In the genomic region with DNA sequence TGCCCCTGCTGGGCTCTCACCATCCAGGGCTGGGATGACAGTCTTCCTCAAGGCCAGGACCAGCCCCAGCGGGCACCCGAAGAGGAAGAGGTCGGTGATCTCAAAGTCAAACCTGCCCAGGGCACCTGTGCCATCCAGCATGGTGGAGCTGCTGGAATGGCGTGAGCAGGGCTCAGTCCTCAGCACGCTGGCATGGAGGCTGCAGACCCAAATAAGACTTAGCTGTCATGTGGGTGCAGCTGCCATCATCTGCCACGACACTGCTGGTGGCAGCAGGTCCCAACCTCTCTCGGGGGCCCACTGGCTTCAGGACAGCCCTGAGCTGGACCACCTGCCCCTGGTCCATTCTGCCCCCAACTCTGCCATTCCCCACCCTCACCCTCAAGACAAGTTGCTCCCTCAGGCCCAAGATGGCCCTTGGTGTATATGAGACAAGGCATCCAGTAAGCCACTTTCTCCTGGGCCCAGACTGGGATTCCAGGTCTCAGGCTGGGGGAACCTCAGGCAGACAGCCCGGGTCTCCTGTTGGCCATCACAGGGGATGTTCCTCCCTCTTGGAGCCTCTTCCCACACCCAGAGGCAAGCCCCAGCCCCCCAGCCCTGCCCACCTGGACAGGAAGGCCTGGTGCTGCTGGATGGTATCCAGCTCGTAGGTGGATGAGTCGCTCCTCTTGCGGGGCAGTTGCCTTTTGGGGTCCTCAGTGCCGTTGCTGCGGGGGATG, we compare ENCODE assay signal across 15 cellular contexts. TPM values are rescaled to one million over a fixed set of nuclear protein-coding genes. Genes with fewer than 3 reads are reported as not detected.
DNase-seq lines count a peak whose midpoint lies in the region; ATAC-seq and TF ChIP-seq lines count a peak whose summit lies in the region.
"Had no signal": no experiment of that assay in that cellular context is flagged by ENCODE, and none has a peak within 500 bp of the region (broad histone marks: within the 10 kb centered on the region; RNA-seq: fewer than 3 reads in every experiment).

No MANE protein-coding gene starts in this region.

- peaks cover 0 to 65% (median 30%) of the 10 kb centered on the region in 4 donors for H3K4me1 ChIP-seq in right lobe of liver
- H3K4me1 ChIP-seq: Caco-2 had no signal

- WGBS in right lobe of liver (ENCODE audit: insufficient coverage, low coverage, low lambda C conversion rate, missing lambda C conversion rate): 36% methylated on average over 3 of the region's 13 CpGs

- no peaks in the 10 kb centered on the region for H3K4me1 Mint-ChIP-seq in activated naive CD8-positive, alpha-beta T cell treated with anti-CD3 and anti-CD28 coated beads, Interleukin-2, amount 10 ng/mL, durations not matched to agents 7 days and 5 days
- H3K4me1 Mint-ChIP-seq in activated naive CD8-positive, alpha-beta T cell treated with anti-CD3 and anti-CD28 coated beads, Interleukin-2, amount 50 U/mL, for 24 hours: peaks cover 5% of the 10 kb centered on the region
- no peaks in the 10 kb centered on the region for H3K4me1 Mint-ChIP-seq in Calu3 (ENCODE audit: low read depth, unreplicated experiment)
- H3K4me1 Mint-ChIP-seq in activated T-cell treated with anti-CD3 and anti-CD28 coated beads, Interleukin-2, amount 50 U/mL, for 24 hours (ENCODE audit: low read depth): peaks cover 9% of the 10 kb centered on the region
- H3K4me1 Mint-ChIP-seq: CD8-positive, alpha-beta memory T cell; GM23338 had no signal

- H3K9me3 ChIP-seq in right lobe of liver: no peaks in the 10 kb centered on the region
- H3K9me3 ChIP-seq: BLaER1, Caco-2 had no signal

- H3K4me3 ChIP-seq in right lobe of liver: peak overlapping the region in 2 of 3 donors; percentile 16 to 53
- H3K4me3 ChIP-seq: BLaER1, GM23338 had no signal

- no peaks in the 10 kb centered on the region for H3K27me3 Mint-ChIP-seq in activated naive CD8-positive, alpha-beta T cell treated with anti-CD3 and anti-CD28 coated beads, Interleukin-2, amount 10 ng/mL, durations not matched to agents 7 days and 5 days
- H3K27me3 Mint-ChIP-seq in activated naive CD8-positive, alpha-beta T cell treated with anti-CD3 and anti-CD28 coated beads, Interleukin-2, amount 50 U/mL, for 24 hours: no peaks in the 10 kb centered on the region
- no peaks in the 10 kb centered on the region for H3K27me3 Mint-ChIP-seq in Calu3 (ENCODE audit: unreplicated experiment)
- no peaks in the 10 kb centered on the region for H3K27me3 Mint-ChIP-seq in activated T-cell treated with anti-CD3 and anti-CD28 coated beads, Interleukin-2, amount 50 U/mL, for 24 hours
- H3K27me3 Mint-ChIP-seq: CD8-positive, alpha-beta memory T cell had no signal

- H3K4me3 Mint-ChIP-seq in activated naive CD8-positive, alpha-beta T cell treated with anti-CD3 and anti-CD28 coated beads, Interleukin-2, amount 10 ng/mL, durations not matched to agents 7 days and 5 days: no peak overlapping the region
- H3K4me3 Mint-ChIP-seq in activated naive CD8-positive, alpha-beta T cell treated with anti-CD3 and anti-CD28 coated beads, Interleukin-2, amount 50 U/mL, for 24 hours: no peak overlapping the region
- H3K4me3 Mint-ChIP-seq in Calu3 (ENCODE audit: low read depth, unreplicated experiment): no peak overlapping the region
- no peak overlapping the region for H3K4me3 Mint-ChIP-seq in activated T-cell treated with anti-CD3 and anti-CD28 coated beads, Interleukin-2, amount 50 U/mL, for 24 hours
- H3K4me3 Mint-ChIP-seq: CD8-positive, alpha-beta memory T cell; GM23338 had no signal

- CTCF ChIA-PET in Calu3 (lab: Charles Lee): no interaction called here

- no peak for TF ChIP-seq POLR2A in right lobe of liver (IDR thresholded peaks at IDR 0.05)

- H3K36me3 Mint-ChIP-seq in activated naive CD8-positive, alpha-beta T cell treated with anti-CD3 and anti-CD28 coated beads, Interleukin-2, amount 10 ng/mL, durations not matched to agents 7 days and 5 days: no peaks in the 10 kb centered on the region
- H3K36me3 Mint-ChIP-seq in activated naive CD8-positive, alpha-beta T cell treated with anti-CD3 and anti-CD28 coated beads, Interleukin-2, amount 50 U/mL, for 24 hours (ENCODE audit: low read depth): no peaks in the 10 kb centered on the region
- H3K36me3 Mint-ChIP-seq in Calu3 (ENCODE audit: insufficient read depth, unreplicated experiment): no peaks in the 10 kb centered on the region
- H3K36me3 Mint-ChIP-seq in activated T-cell treated with anti-CD3 and anti-CD28 coated beads, Interleukin-2, amount 50 U/mL, for 24 hours (ENCODE audit: low read depth): peaks cover 2% of the 10 kb centered on the region

- no peaks in the 10 kb centered on the region for H3K9me3 Mint-ChIP-seq in activated naive CD8-positive, alpha-beta T cell treated with anti-CD3 and anti-CD28 coated beads, Interleukin-2, amount 10 ng/mL, durations not matched to agents 7 days and 5 days
- no peaks in the 10 kb centered on the region for H3K9me3 Mint-ChIP-seq in activated naive CD8-positive, alpha-beta T cell treated with anti-CD3 and anti-CD28 coated beads, Interleukin-2, amount 50 U/mL, for 24 hours
- H3K9me3 Mint-ChIP-seq in Calu3 (ENCODE audit: low read depth, unreplicated experiment): no peaks in the 10 kb centered on the region
- H3K9me3 Mint-ChIP-seq in activated T-cell treated with anti-CD3 and anti-CD28 coated beads, Interleukin-2, amount 50 U/mL, for 24 hours: no peaks in the 10 kb centered on the region
- H3K9me3 Mint-ChIP-seq: CD8-positive, alpha-beta memory T cell; GM23338 had no signal

- no peak overlapping the region for H3K27ac Mint-ChIP-seq in activated naive CD8-positive, alpha-beta T cell treated with anti-CD3 and anti-CD28 coated beads, Interleukin-2, amount 10 ng/mL, durations not matched to agents 7 days and 5 days
- no peak overlapping the region for H3K27ac Mint-ChIP-seq in activated naive CD8-positive, alpha-beta T cell treated with anti-CD3 and anti-CD28 coated beads, Interleukin-2, amount 50 U/mL, for 24 hours
- no peak overlapping the region for H3K27ac Mint-ChIP-seq in Calu3 (ENCODE audit: unreplicated experiment)
- no peak overlapping the region for H3K27ac Mint-ChIP-seq in activated T-cell treated with anti-CD3 and anti-CD28 coated beads, Interleukin-2, amount 50 U/mL, for 24 hours
- H3K27ac Mint-ChIP-seq: GM23338 had no signal

- intact Hi-C loops in right lobe of liver (cut with DNase I): loop anchor here in 1 of 2 donors (10.0 kb wide), 1 partner anchor 250 kb away; no protein-coding TSS in a partner anchor
- intact Hi-C loops in Calu3 (cut with micrococcal nuclease; ENCODE audit: unreplicated experiment): no loop called here

- no peak for ATAC-seq in activated naive CD8-positive, alpha-beta T cell treated with anti-CD3 and anti-CD28 coated beads, Interleukin-2, amount 10 ng/mL, durations not matched to agents 7 days and 5 days (ENCODE audit: low read depth)
- ATAC-seq in activated naive CD8-positive, alpha-beta T cell treated with anti-CD3 and anti-CD28 coated beads, Interleukin-2, amount 50 U/mL, for 24 hours: no peak
- ATAC-seq in right lobe of liver (peak in 1 of 4 donors; percentile 1), GM19452 (IDR thresholded peaks at IDR 0.05; ENCODE audit: unreplicated experiment) (no peak)
- ATAC-seq: GM23338 had no signal

- POLR2A ChIA-PET in activated naive CD8-positive, alpha-beta T cell treated with anti-CD3 and anti-CD28 coated beads, Interleukin-2, amount 10 ng/mL, durations not matched to agents 7 days and 5 days (lab: Charles Lee): no interaction called here

- DNase-seq in activated naive CD8-positive, alpha-beta T cell treated with anti-CD3 and anti-CD28 coated beads, Interleukin-2, amount 10 ng/mL, durations not matched to agents 7 days and 5 days: peak; percentile 20
- DNase-seq in activated naive CD8-positive, alpha-beta T cell treated with anti-CD3 and anti-CD28 coated beads, Interleukin-2, amount 50 U/mL, for 24 hours: no peak
- DNase-seq in epidermal melanocyte (ENCODE audit: insufficient read length, low spot score) (peak; percentile 2), right lobe of liver (peak in 2 of 3 donors; percentile 26 to 43), Calu3 (no peak)
- DNase-seq in activated T-cell treated with anti-CD3 and anti-CD28 coated beads, Interleukin-2, amount 50 U/mL, for 24 hours: no peak
- DNase-seq: Caco-2, DMS53, GF-D8, H7 had no signal

- H3K36me3 ChIP-seq in right lobe of liver: no peaks in the 10 kb centered on the region

- peak overlapping the region in 2 of 3 donors; percentile 18 to 56 for H3K27ac ChIP-seq in right lobe of liver
- H3K27ac ChIP-seq: 22Rv1, BLaER1 had no signal

- no peaks in the 10 kb centered on the region for H3K27me3 ChIP-seq in right lobe of liver
- H3K27me3 ChIP-seq: BLaER1 had no signal

- TF ChIP-seq CTCF in right lobe of liver (IDR thresholded peaks at IDR 0.05) (no peak), Calu3 (IDR thresholded peaks at IDR 0.05; ENCODE audit: unreplicated experiment) (no peak)

- no TSS peak for BruUV-seq in Calu3 (replicated peaks; lab: Mats Ljungman, UMichigan)

RNA-seq across cellular contexts. Expression of a gene that starts 14.5 kb away (rescaled TPM):
- 100 to 1,000 TPM; 204 to 211 TPM for total RNA-seq in activated naive CD8-positive, alpha-beta T cell treated with anti-CD3 and anti-CD28 coated beads, Interleukin-2, amount 10 ng/mL, durations not matched to agents 7 days and 5 days
- total RNA-seq in right lobe of liver: 100 to 1,000 TPM in 5 of 6 experiments, 10 to 100 TPM in 1; 84.7 to 146 (median 110) TPM
- total RNA-seq in Calu3 (2022): 171 TPM in 2 replicates

RNA-seq across cellular contexts. Expression of a gene that starts 19.9 kb away (rescaled TPM):
- 10 to 100 TPM; 33.8 to 35.5 TPM for total RNA-seq in activated naive CD8-positive, alpha-beta T cell treated with anti-CD3 and anti-CD28 coated beads, Interleukin-2, amount 10 ng/mL, durations not matched to agents 7 days and 5 days
- total RNA-seq in right lobe of liver (10 to 100 TPM in 5 of 6 experiments, 1 to 10 TPM in 1; 9.9 to 18.8 (median 14.1) TPM), Calu3 (2022) (21.5 and 22.8 TPM in 2 replicates)

RNA-seq across cellular contexts. Expression of a gene that starts 28.7 kb away (rescaled TPM):
- total RNA-seq in activated naive CD8-positive, alpha-beta T cell treated with anti-CD3 and anti-CD28 coated beads, Interleukin-2, amount 10 ng/mL, durations not matched to agents 7 days and 5 days: 1 to 10 TPM; 7.0 to 9.2 TPM
- total RNA-seq in right lobe of liver (1 to 10 TPM in 2 of 6 experiments, under 1 TPM in 4; 0.48 to 1.4 (median 0.94) TPM), Calu3 (2022) (25.6 and 26.5 TPM in 2 replicates)

Comparison
In these comparisons a context has a peak if more than half of its experiments do, and no peak if none do; other contexts are left out.
1. DNase-seq: peak in activated naive CD8-positive, alpha-beta T cell treated with anti-CD3 and anti-CD28 coated beads, Interleukin-2, amount 10 ng/mL, durations not matched to agents 7 days and 5 days (single experiment), epidermal melanocyte (single experiment) and right lobe of liver (2 of 3); none in activated naive CD8-positive, alpha-beta T cell treated with anti-CD3 and anti-CD28 coated beads, Interleukin-2, amount 50 U/mL, for 24 hours (single experiment), Calu3 (single experiment) and activated T-cell treated with anti-CD3 and anti-CD28 coated beads, Interleukin-2, amount 50 U/mL, for 24 hours (single experiment).